1 cellular context compared by ENCODE assay signal in genomic region chr13:102873653-102874052, GRCh38.
TF ChIP-seq lines count a peak whose summit lies in the region.

No MANE protein-coding gene starts in this region.

TF ChIP-seq in HepG2, 621 proteins besides CTCF, POLR2A, EP300 and RAD21:
- no peak for TF ChIP-seq ZNF687 (CRISPR knock-in tag; IDR thresholded peaks at IDR 0.05)
- TF ChIP-seq ESRRA (CRISPR knock-in tag; IDR thresholded peaks at IDR 0.05; ENCODE audit: low read depth), result no peak
- TF ChIP-seq ZNF362 (CRISPR knock-in tag; IDR thresholded peaks at IDR 0.05; ENCODE audit: borderline replicate concordance), result no peak
- no peak for TF ChIP-seq ZBED4 (CRISPR knock-in tag; IDR thresholded peaks at IDR 0.05; ENCODE audit: borderline replicate concordance)
- no peak for TF ChIP-seq SNAI1 (CRISPR knock-in tag; IDR thresholded peaks at IDR 0.05; ENCODE audit: borderline replicate concordance)
- TF ChIP-seq REXO4 (CRISPR knock-in tag; IDR thresholded peaks at IDR 0.05; ENCODE audit: borderline replicate concordance), result no peak
- no peak for TF ChIP-seq ZBTB1 (CRISPR knock-in tag; IDR thresholded peaks at IDR 0.05; ENCODE audit: borderline replicate concordance)
- TF ChIP-seq NONO (IDR thresholded peaks at IDR 0.05), result no peak
- no peak for TF ChIP-seq NONO (CRISPR knock-in tag; conservative IDR thresholded peaks at IDR 0.05)
- TF ChIP-seq GTF2F1 (IDR thresholded peaks at IDR 0.05; ENCODE audit: low read length), result no peak
- no peak for TF ChIP-seq SAP130 (CRISPR knock-in tag; IDR thresholded peaks at IDR 0.05; ENCODE audit: low read depth)
- no peak for TF ChIP-seq KDM4B (CRISPR knock-in tag; IDR thresholded peaks at IDR 0.05)
- TF ChIP-seq ZNF724P (CRISPR knock-in tag; IDR thresholded peaks at IDR 0.05; ENCODE audit: borderline replicate concordance), result no peak
- TF ChIP-seq JARID2 (CRISPR knock-in tag; IDR thresholded peaks at IDR 0.05; ENCODE audit: insufficient replicate concordance), result no peak
- TF ChIP-seq GRHL1 (CRISPR knock-in tag; conservative IDR thresholded peaks at IDR 0.05), result no peak
- TF ChIP-seq SNAPC5 (CRISPR knock-in tag; IDR thresholded peaks at IDR 0.05; ENCODE audit: borderline replicate concordance), result no peak
- no peak for TF ChIP-seq ZNF569 (CRISPR knock-in tag; IDR thresholded peaks at IDR 0.05; ENCODE audit: borderline replicate concordance)
- TF ChIP-seq ZNF746 (CRISPR knock-in tag; IDR thresholded peaks at IDR 0.05), result no peak
